1 cellular context compared by ENCODE assay signal in genomic region chr19:35669974-35670373, GRCh38.
TF ChIP-seq lines count a peak whose summit lies in the region.

No MANE protein-coding gene starts in this region.

TF ChIP-seq in HepG2, 621 proteins besides CTCF, POLR2A, EP300 and RAD21:
- TF ChIP-seq, protein P1, sequence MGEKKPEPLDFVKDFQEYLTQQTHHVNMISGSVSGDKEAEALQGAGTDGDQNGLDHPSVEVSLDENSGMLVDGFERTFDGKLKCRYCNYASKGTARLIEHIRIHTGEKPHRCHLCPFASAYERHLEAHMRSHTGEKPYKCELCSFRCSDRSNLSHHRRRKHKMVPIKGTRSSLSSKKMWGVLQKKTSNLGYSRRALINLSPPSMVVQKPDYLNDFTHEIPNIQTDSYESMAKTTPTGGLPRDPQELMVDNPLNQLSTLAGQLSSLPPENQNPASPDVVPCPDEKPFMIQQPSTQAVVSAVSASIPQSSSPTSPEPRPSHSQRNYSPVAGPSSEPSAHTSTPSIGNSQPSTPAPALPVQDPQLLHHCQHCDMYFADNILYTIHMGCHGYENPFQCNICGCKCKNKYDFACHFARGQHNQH (CRISPR knock-in tag; IDR thresholded peaks at IDR 0.05) = no peak
- TF ChIP-seq RNF2 (conservative IDR thresholded peaks at IDR 0.05; ENCODE audit: low read depth) (no peak), ZNF563 (CRISPR knock-in tag; IDR thresholded peaks at IDR 0.05) (no peak), YEATS2 (CRISPR knock-in tag; IDR thresholded peaks at IDR 0.05; ENCODE audit: borderline replicate concordance) (no peak), LCORL (IDR thresholded peaks at IDR 0.05) (no peak), LCORL (CRISPR knock-in tag; IDR thresholded peaks at IDR 0.05) (no peak), TBP (CRISPR knock-in tag; IDR thresholded peaks at IDR 0.05) (no peak), ZEB1 (IDR thresholded peaks at IDR 0.05; ENCODE audit: insufficient replicate concordance, low read depth) (no peak), ZSCAN25 (CRISPR knock-in tag; IDR thresholded peaks at IDR 0.05) (0 out of 2 replicates have a peak, but pooled peaks have one; percentile 60), SP2 (CRISPR knock-in tag; IDR thresholded peaks at IDR 0.05) (no peak), ZNF441 (CRISPR knock-in tag; IDR thresholded peaks at IDR 0.05; ENCODE audit: borderline replicate concordance) (no peak), ZNF547 (CRISPR knock-in tag; IDR thresholded peaks at IDR 0.05) (no peak), ZMAT3 (CRISPR knock-in tag; conservative IDR thresholded peaks at IDR 0.05) (no peak), SYNCRIP (IDR thresholded peaks at IDR 0.05; ENCODE audit: insufficient read depth, low read depth, low read length) (no peak), ARNT (IDR thresholded peaks at IDR 0.05) (no peak), ERF (CRISPR knock-in tag; IDR thresholded peaks at IDR 0.05) (no peak), ZMYM3 (CRISPR knock-in tag; IDR thresholded peaks at IDR 0.05) (0 out of 2 replicates have a peak, but pooled peaks have one; percentile 5), ZNF768 (CRISPR knock-in tag; IDR thresholded peaks at IDR 0.05) (0 out of 2 replicates have a peak, but pooled peaks have one; percentile 11), MBD4 (IDR thresholded peaks at IDR 0.05; ENCODE audit: borderline replicate concordance, low read length) (no peak), WIZ (CRISPR knock-in tag; IDR thresholded peaks at IDR 0.05) (no peak), CBX1 (IDR thresholded peaks at IDR 0.05; ENCODE audit: low read depth) (no peak), HNRNPK (IDR thresholded peaks at IDR 0.05; ENCODE audit: low read depth, low read length, poor library complexity, severe bottlenecking) (peak; percentile 53), POGZ (CRISPR knock-in tag; IDR thresholded peaks at IDR 0.05) (no peak), ZSCAN21 (CRISPR knock-in tag; IDR thresholded peaks at IDR 0.05; ENCODE audit: borderline replicate concordance) (no peak), ZFP36 (IDR thresholded peaks at IDR 0.05; ENCODE audit: borderline replicate concordance, low read depth, low read length, partially characterized antibody) (no peak), JUN (CRISPR knock-in tag; IDR thresholded peaks at IDR 0.05) (no peak)
- TF ChIP-seq, protein P2, sequence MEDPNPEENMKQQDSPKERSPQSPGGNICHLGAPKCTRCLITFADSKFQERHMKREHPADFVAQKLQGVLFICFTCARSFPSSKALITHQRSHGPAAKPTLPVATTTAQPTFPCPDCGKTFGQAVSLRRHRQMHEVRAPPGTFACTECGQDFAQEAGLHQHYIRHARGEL (CRISPR knock-in tag; IDR thresholded peaks at IDR 0.05) = no peak
- TF ChIP-seq, protein P3, sequence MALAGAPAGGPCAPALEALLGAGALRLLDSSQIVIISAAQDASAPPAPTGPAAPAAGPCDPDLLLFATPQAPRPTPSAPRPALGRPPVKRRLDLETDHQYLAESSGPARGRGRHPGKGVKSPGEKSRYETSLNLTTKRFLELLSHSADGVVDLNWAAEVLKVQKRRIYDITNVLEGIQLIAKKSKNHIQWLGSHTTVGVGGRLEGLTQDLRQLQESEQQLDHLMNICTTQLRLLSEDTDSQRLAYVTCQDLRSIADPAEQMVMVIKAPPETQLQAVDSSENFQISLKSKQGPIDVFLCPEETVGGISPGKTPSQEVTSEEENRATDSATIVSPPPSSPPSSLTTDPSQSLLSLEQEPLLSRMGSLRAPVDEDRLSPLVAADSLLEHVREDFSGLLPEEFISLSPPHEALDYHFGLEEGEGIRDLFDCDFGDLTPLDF (CRISPR knock-in tag; IDR thresholded peaks at IDR 0.05) = no peak
